ENCODE assay signal across 16 cellular contexts in genomic region chr17:13751485-13751793, GRCh38.
A peak's percentile ranks its signal among the peaks of the same experiment; 100 is the strongest.
DNase-seq lines count a peak whose midpoint lies in the region; ATAC-seq, FAIRE-seq and TF ChIP-seq lines count a peak whose summit lies in the region.
"Had no signal": no experiment of that assay in that cellular context is flagged by ENCODE, and none has a peak within 500 bp of the region (broad histone marks: within the 10 kb centered on the region; RNA-seq: fewer than 3 reads in every experiment).

No MANE protein-coding gene starts in this region.

- no peaks in the 10 kb centered on the region for H3K9me1 ChIP-seq in K562 (ENCODE audit: control insufficient read depth, insufficient read depth, low read length)

- H4K20me1 ChIP-seq in GM23338 (replicated peaks; ENCODE audit: insufficient read depth) (no peaks in the 10 kb centered on the region), K562 (replicated peaks; ENCODE audit: control insufficient read depth, insufficient read depth, low read length) (no peaks in the 10 kb centered on the region), neural progenitor cell (ENCODE audit: low read depth) (no peaks in the 10 kb centered on the region)

- DNase-seq in GM23338 (ENCODE audit: low spot score) (no peak), HuH-7 (ENCODE audit: low spot score) (peak; percentile 15), K562 (ENCODE audit: extremely low read depth in 1 of 4, low spot score in 3 of 4) (no peak), neural progenitor cell (ENCODE audit: low spot score) (no peak), NCI-H2196 treated with DMSO at 0.1 percent for 48 hours (lab: John Stamatoyannopoulos, UW; ENCODE audit: unreplicated experiment) (no peak), AG20443 (ENCODE audit: low spot score) (no peak)
- DNase-seq: CD4-positive, alpha-beta T cell; GM23248; HFFc6; NCI-H1417; NCI-H187 treated with DMSO at 0.1 percent for 48 hours; NCI-H446 treated with DMSO at 0.1 percent for 48 hours; NCI-H748 treated with DMSO at 0.1 percent for 48 hours had no signal

- H3K4me3 ChIP-seq in GM23338 = no peak overlapping the region
- no peak overlapping the region for H3K4me3 ChIP-seq in K562
- no peak overlapping the region for H3K4me3 ChIP-seq in neural progenitor cell
- H3K4me3 ChIP-seq: GM23248 had no signal

- H3K36me3 ChIP-seq in GM23338 (ENCODE audit: insufficient read depth) = no peaks in the 10 kb centered on the region
- no peaks in the 10 kb centered on the region for H3K36me3 ChIP-seq in K562 (ENCODE audit: control insufficient read depth, insufficient read depth, low read length)
- no peaks in the 10 kb centered on the region for H3K36me3 ChIP-seq in neural progenitor cell

- 0% methylated on average over 3 of the region's 4 CpGs for WGBS in K562 (ENCODE audit: insufficient coverage, low coverage, missing lambda C conversion rate)

- intact Hi-C loops in K562 (cut with micrococcal nuclease) = no loop called here

- CTCF ChIA-PET in K562 (lab: Yijun Ruan, JAX; ENCODE audit: low intra/inter-chr PET ratio) = no interaction called here

- POLR2A ChIA-PET in K562 (lab: Yijun Ruan, JAX) = interaction anchor here (0.6 to 0.7 kb wide), 2 partner anchors 104 to 293 kb away, joined by 3 read pairs; no protein-coding TSS in a partner anchor

- H3K4me1 ChIP-seq in GM23338 (ENCODE audit: insufficient read depth) (peaks cover 39% of the 10 kb centered on the region), K562 (replicated peaks in 1 of 2; ENCODE audit: control insufficient read depth in 2 of 2, insufficient read depth in 2 of 2, low read length in 2 of 2) (no peaks in the 10 kb centered on the region; a peak in 1 of 5 replicates), neural progenitor cell (peaks cover 3% of the 10 kb centered on the region)

- TF ChIP-seq EP300 in K562 (IDR thresholded peaks at IDR 0.05; ENCODE audit: low read length) = no peak

- H3K9me3 Mint-ChIP-seq in GM23338 = 0 out of 3 replicates have a peak, but pooled peaks cover 4% of the 10 kb centered on the region
- H3K9me3 Mint-ChIP-seq in neural progenitor cell = no peaks in the 10 kb centered on the region
- H3K9me3 Mint-ChIP-seq: CD4-positive, alpha-beta T cell; HFFc6 had no signal

- no peak for TF ChIP-seq RAD21 in K562 (CRISPR knock-in tag; conservative IDR thresholded peaks at IDR 0.05 in 1 of 2, IDR thresholded peaks at IDR 0.05 in 1 of 2)

- H3K9me3 ChIP-seq in K562 (replicated peaks; ENCODE audit: control insufficient read depth, insufficient read depth, low read depth, low read length) = no peaks in the 10 kb centered on the region
- H3K9me3 ChIP-seq in neural progenitor cell (ENCODE audit: low read depth) = no peaks in the 10 kb centered on the region

- H3K4me2 ChIP-seq in GM23338 (peak overlapping the region; percentile 59), K562 (ENCODE audit: insufficient read depth, low read length) (no peak overlapping the region; the same call in 1 of the 2 replicates), neural progenitor cell (no peak overlapping the region)

- H3K4me1 Mint-ChIP-seq in GM23338 = peaks cover 41% of the 10 kb centered on the region
- H3K4me1 Mint-ChIP-seq in neural progenitor cell = peaks cover 13% of the 10 kb centered on the region
- H3K4me1 Mint-ChIP-seq: B cell had no signal

- H3K27ac ChIP-seq in GM23338 (ENCODE audit: low read depth) (peak overlapping the region; percentile 76; the same call in 1 of the 2 replicates), K562 (ENCODE audit: extremely low read depth, low read depth, low read length) (no peak overlapping the region), neural progenitor cell (no peak overlapping the region)
- H3K27ac ChIP-seq: GM23248 had no signal

- FAIRE-seq in K562 (lab: Jason Lieb, UNC) = no peak

- H3K9ac ChIP-seq in K562 (ENCODE audit: insufficient read depth in 1 of 2, low read depth in 2 of 2, low read length in 2 of 2) = no peak overlapping the region
- no peak overlapping the region for H3K9ac ChIP-seq in neural progenitor cell
- H3K9ac ChIP-seq: GM23248 had no signal

- H3K79me2 ChIP-seq in GM23338 (replicated peaks; ENCODE audit: insufficient read depth) (no peaks in the 10 kb centered on the region), K562 (ENCODE audit: control insufficient read depth, insufficient read depth, low read length) (no peaks in the 10 kb centered on the region), neural progenitor cell (ENCODE audit: low read depth) (no peaks in the 10 kb centered on the region)

- TF ChIP-seq CTCF in GM23338 (conservative IDR thresholded peaks at IDR 0.05; ENCODE audit: low read depth in 2 of 2) = no peak
- TF ChIP-seq CTCF in K562 (IDR thresholded peaks at IDR 0.05 in 2 of 3, conservative IDR thresholded peaks at IDR 0.05 in 1 of 3; ENCODE audit: insufficient read depth in 2 of 3, low read depth in 1 of 3, low read length in 3 of 3) = no peak
- TF ChIP-seq CTCF in neural progenitor cell (IDR thresholded peaks at IDR 0.05) = no peak

- H3K27me3 Mint-ChIP-seq in GM23338 (ENCODE audit: insufficient read depth, low read depth, poor library complexity) (peaks cover 5% of the 10 kb centered on the region), neural progenitor cell (ENCODE audit: insufficient read depth, low read depth) (no peaks in the 10 kb centered on the region)

- H3K4me3 Mint-ChIP-seq in GM23338 (no peak overlapping the region; the same call in 2 of the 3 replicates), neural progenitor cell (no peak overlapping the region)
- H3K4me3 Mint-ChIP-seq: B cell; CD4-positive, alpha-beta T cell; HFFc6 had no signal

- peak overlapping the region; percentile 87 for H3K27ac Mint-ChIP-seq in GM23338
- no peak overlapping the region for H3K27ac Mint-ChIP-seq in neural progenitor cell
- H3K27ac Mint-ChIP-seq: B cell; CD4-positive, alpha-beta T cell; HFFc6 had no signal

- H3K27me3 ChIP-seq in GM23338 (ENCODE audit: insufficient read depth) (no peaks in the 10 kb centered on the region), K562 (ENCODE audit: control insufficient read depth in 2 of 2, insufficient read depth in 2 of 2, low read length in 2 of 2) (no peaks in the 10 kb centered on the region; a peak in 1 of 5 replicates), neural progenitor cell (no peaks in the 10 kb centered on the region)

- TF ChIP-seq POLR2A in K562 (conservative IDR thresholded peaks at IDR 0.05) = no peak

- no TSS peak for BruUV-seq in K562 (replicated peaks; lab: Mats Ljungman, UMichigan)

- H3F3A ChIP-seq in GM23338 (replicated peaks; ENCODE audit: low read depth) (no peaks in the 10 kb centered on the region), neural progenitor cell (ENCODE audit: low read depth) (no peaks in the 10 kb centered on the region)

- H3K36me3 Mint-ChIP-seq in GM23338 (ENCODE audit: low read depth) = peaks cover 5% of the 10 kb centered on the region
- H3K36me3 Mint-ChIP-seq in neural progenitor cell = no peaks in the 10 kb centered on the region

- 0 out of 2 replicates have a peak, but pooled peaks cover 3% of the 10 kb centered on the region for H3K9me2 ChIP-seq in GM23338 (ENCODE audit: insufficient read depth)

- ATAC-seq in GM23338 (no peak), K562 (no peak), HG03442 (IDR thresholded peaks at IDR 0.05; ENCODE audit: unreplicated experiment) (no peak), HG02588 (IDR thresholded peaks at IDR 0.05; ENCODE audit: unreplicated experiment) (no peak)

- H2AFZ ChIP-seq in GM23338 = 0 out of 2 replicates have a peak overlapping the region, but pooled peaks have one; percentile 11
- H2AFZ ChIP-seq in K562 (ENCODE audit: low read depth, low read length) = no peak overlapping the region
- H2AFZ ChIP-seq in neural progenitor cell (replicated peaks) = peak overlapping the region; percentile 48
- H2AFZ ChIP-seq: GM23248 had no signal

- in situ Hi-C loops in K562 (cut with MboI) = no loop called here

TF ChIP-seq in GM23338, 12 proteins besides CTCF, POLR2A, EP300 and RAD21:
- TF ChIP-seq EZH2phosphoT487 (IDR thresholded peaks at IDR 0.05; ENCODE audit: unreplicated experiment) (no peak), EZH2 (IDR thresholded peaks at IDR 0.05; ENCODE audit: low read depth, unreplicated experiment) (no peak), JUNB (IDR thresholded peaks at IDR 0.05; ENCODE audit: unreplicated experiment) (no peak), ZNF331 (CRISPR knock-in tag; IDR thresholded peaks at IDR 0.05; ENCODE audit: low read depth) (no peak), ETS1 (IDR thresholded peaks at IDR 0.05) (no peak), NANOG (IDR thresholded peaks at IDR 0.05; ENCODE audit: borderline replicate concordance) (no peak), STAT1 (IDR thresholded peaks at IDR 0.05; ENCODE audit: unreplicated experiment) (no peak), ZNF114 (CRISPR knock-in tag; IDR thresholded peaks at IDR 0.05) (no peak)

TF ChIP-seq in K562, 482 proteins besides CTCF, POLR2A, EP300 and RAD21 (continues in another document):
- no peak for TF ChIP-seq PBX2 (CRISPR knock-in tag; IDR thresholded peaks at IDR 0.05; ENCODE audit: low read depth)
- 0 out of 2 replicates have a peak, but pooled peaks have one; percentile 7 for TF ChIP-seq PBX2 (tag; conservative IDR thresholded peaks at IDR 0.05; ENCODE audit: low read depth)
- peak; percentile 62; the same call in 1 of the 2 replicates for TF ChIP-seq ZNF41 (CRISPR knock-in tag; conservative IDR thresholded peaks at IDR 0.05)
